In genomic region chr6:45728674-45729073, GRCh38 we compare ENCODE assay signal across 15 cellular contexts.
DNase-seq lines count a peak whose midpoint lies in the region; ATAC-seq and TF ChIP-seq lines count a peak whose summit lies in the region.
"Had no signal": no experiment of that assay in that cellular context is flagged by ENCODE, and none has a peak within 500 bp of the region (broad histone marks: within the 10 kb centered on the region; RNA-seq: fewer than 3 reads in every experiment).

No MANE protein-coding gene starts in this region.

- no peaks in the 10 kb centered on the region for H4K20me1 ChIP-seq in GM23248 (ENCODE audit: insufficient read depth)
- no peaks in the 10 kb centered on the region for H4K20me1 ChIP-seq in PC-9 (ENCODE audit: insufficient read depth)

- WGBS in GM23248 (ENCODE audit: low coverage in 1 of 2, low lambda C conversion rate in 2 of 2, missing lambda C conversion rate in 2 of 2), 2 experiments: 47 to 52% methylated on average over 3 of the region's 3 CpGs

- H3K27ac ChIP-seq in GM23248: no peak overlapping the region
- H3K27ac ChIP-seq in PC-9: no peak overlapping the region
- H3K27ac ChIP-seq: tibial nerve had no signal

- H3K27me3 ChIP-seq in GM23248 (replicated peaks; ENCODE audit: insufficient read depth) (peaks cover under 1% of the 10 kb centered on the region; the same call in 1 of the 2 replicates), PC-9 (ENCODE audit: insufficient read depth, low read depth) (no peaks in the 10 kb centered on the region), H7 (ENCODE audit: control insufficient read depth, insufficient read depth, low read length) (no peaks in the 10 kb centered on the region)
- H3K27me3 ChIP-seq: tibial nerve had no signal

- intact Hi-C loops in PC-9 (cut with micrococcal nuclease; ENCODE audit: unreplicated experiment): no loop called here

- no peak overlapping the region for H3K9ac ChIP-seq in GM23248

- H3K9me2 ChIP-seq in GM23248 (ENCODE audit: insufficient read depth): no peaks in the 10 kb centered on the region
- H3K9me2 ChIP-seq in PC-9 (ENCODE audit: insufficient read depth): no peaks in the 10 kb centered on the region

- H3K4me1 ChIP-seq in GM23248 (ENCODE audit: insufficient read depth) (peaks cover 3% of the 10 kb centered on the region; the same call in 1 of the 2 replicates), PC-9 (replicated peaks; ENCODE audit: insufficient read depth) (no peaks in the 10 kb centered on the region)
- H3K4me1 ChIP-seq: tibial nerve had no signal

- no peaks in the 10 kb centered on the region for H3K9me3 ChIP-seq in GM23248 (ENCODE audit: low read depth)
- no peaks in the 10 kb centered on the region for H3K9me3 ChIP-seq in PC-9 (ENCODE audit: insufficient read depth, low read depth)
- H3K9me3 ChIP-seq: tibial nerve had no signal

- no peaks in the 10 kb centered on the region for H3F3A ChIP-seq in GM23248 (ENCODE audit: insufficient read depth)
- H3F3A ChIP-seq in PC-9 (ENCODE audit: insufficient read depth, low read depth): no peaks in the 10 kb centered on the region

- no peaks in the 10 kb centered on the region for H3K79me2 ChIP-seq in GM23248 (ENCODE audit: insufficient read depth)
- no peaks in the 10 kb centered on the region for H3K79me2 ChIP-seq in PC-9 (ENCODE audit: low read depth)

- no peak overlapping the region for H3K4me2 ChIP-seq in GM23248 (ENCODE audit: unreplicated experiment)
- H3K4me2 ChIP-seq in PC-9: no peak overlapping the region

- H2AFZ ChIP-seq in GM23248 (no peak overlapping the region), PC-9 (no peak overlapping the region)

- H3K36me3 ChIP-seq in GM23248 (ENCODE audit: low read depth) (no peaks in the 10 kb centered on the region), PC-9 (ENCODE audit: low read depth) (no peaks in the 10 kb centered on the region), H7 (replicated peaks; ENCODE audit: control insufficient read depth, insufficient read depth, low read length) (no peaks in the 10 kb centered on the region)
- H3K36me3 ChIP-seq: tibial nerve had no signal

- H3K4me3 ChIP-seq in GM23248: no peak overlapping the region
- H3K4me3 ChIP-seq in PC-9: no peak overlapping the region
- no peak overlapping the region for H3K4me3 ChIP-seq in H7 (ENCODE audit: insufficient read depth, low read depth, low read length)
- H3K4me3 ChIP-seq: tibial nerve had no signal

- in situ Hi-C loops in GM23248 (cut with MboI): no loop called here

- POLR2A ChIA-PET in PC-9 (lab: Charles Lee; ENCODE audit: unreplicated experiment): no interaction called here

- CTCF ChIA-PET in PC-9 (lab: Charles Lee): no interaction called here

- no TSS peak for BruUV-seq in PC-9 (replicated peaks; lab: Mats Ljungman, UMichigan)

- DNase-seq in GM23248 (peak; percentile 54), PC-9 (peak; percentile 29 to 38), dermis blood vessel endothelial cell (peak; percentile 7), lung microvascular endothelial cell (ENCODE audit: low read depth in 2 of 2) (peak; percentile 3 to 9), H7 (no peak), cortex of kidney (lab: John Stamatoyannopoulos, UW) (no peak)
- no peak for DNase-seq in stimulated activated CD4-positive, alpha-beta T cell treated with anti-CD3 and anti-CD28 coated beads, Interleukin-15, amount 100 ng/mL, for 24 hours
- DNase-seq: activated CD4-positive, alpha-beta T cell treated with anti-CD3 and anti-CD28 coated beads for 4 hours; cerebellar nuclear complex; naive thymus-derived CD8-positive, alpha-beta T cell; NCI-H1436 treated with DMSO at 0.1 percent for 48 hours; NCI-H524 treated with DMSO at 0.1 percent for 48 hours had no signal

- TF ChIP-seq CTCF in PC-9 (conservative IDR thresholded peaks at IDR 0.05): no peak

- ATAC-seq in HG02610 (IDR thresholded peaks at IDR 0.05; ENCODE audit: unreplicated experiment): no peak
- ATAC-seq: naive thymus-derived CD8-positive, alpha-beta T cell; Panc1 had no signal

Comparison
In these comparisons a context has a peak if more than half of its experiments do, and no peak if none do; other contexts are left out.
1. DNase-seq: peak in GM23248 (single experiment), PC-9 (2 of 2), dermis blood vessel endothelial cell (single experiment) and lung microvascular endothelial cell (2 of 2); none in H7 (single experiment), stimulated activated CD4-positive, alpha-beta T cell treated with anti-CD3 and anti-CD28 coated beads, Interleukin-15, amount 100 ng/mL, for 24 hours (single experiment) and cortex of kidney (single experiment).